Comparison of ENCODE assay signal across 11 cellular contexts in genomic region chr10:119252051-119252465, GRCh38. TPM values are rescaled to one million over a fixed set of nuclear protein-coding genes. Genes with fewer than 3 reads are reported as not detected.
DNase-seq lines count a peak whose midpoint lies in the region; ATAC-seq and TF ChIP-seq lines count a peak whose summit lies in the region.
"Had no signal": no experiment of that assay in that cellular context is flagged by ENCODE, and none has a peak within 500 bp of the region (broad histone marks: within the 10 kb centered on the region; RNA-seq: fewer than 3 reads in every experiment).

No MANE protein-coding gene starts in this region.

- H3K4me1 Mint-ChIP-seq in nephron progenitor cell, result peaks cover 76% of the 10 kb centered on the region

- H3K4me3 ChIP-seq in A673 (ENCODE audit: low read depth, low read length, poor library complexity, severe bottlenecking), result no peak overlapping the region
- no peak overlapping the region for H3K4me3 ChIP-seq in SK-N-SH (ENCODE audit: low read depth in 2 of 2, low read length in 1 of 2)
- H3K4me3 ChIP-seq in gastroesophageal sphincter, result no peak overlapping the region
- H3K4me3 ChIP-seq: BLaER1, GM12878 had no signal

- peaks cover 52% of the 10 kb centered on the region for H3K4me1 ChIP-seq in A673 (ENCODE audit: insufficient read depth, low read length, poor library complexity, severe bottlenecking)
- H3K4me1 ChIP-seq in SK-N-SH (ENCODE audit: control insufficient read depth in 1 of 2, insufficient read depth in 2 of 2, low read depth in 1 of 2, low read length in 1 of 2), result peaks cover 51 to 57% of the 10 kb centered on the region in 2 experiments
- peaks cover 10 to 82% (median 42%) of the 10 kb centered on the region in 3 donors for H3K4me1 ChIP-seq in gastroesophageal sphincter

- H3K79me2 ChIP-seq in SK-N-SH (ENCODE audit: insufficient read depth), result peaks cover 24% of the 10 kb centered on the region

- 70% methylated on average over 4 of the region's 8 CpGs for whole genome bisulfite sequencing in SK-N-SH (ENCODE audit: low lambda C conversion rate)
- 38 to 40% methylated on average over 1 to 4 of the region's 8 CpGs for WGBS in gastroesophageal sphincter (ENCODE audit: low coverage in 1 of 2), 2 donors

- peak overlapping the region; percentile 62; the same call in 1 of the 2 replicates for H3K9ac ChIP-seq in SK-N-SH
- H3K9ac ChIP-seq: BLaER1 had no signal

- no TSS peak for BruUV-seq in A673 (replicated peaks; lab: Mats Ljungman, UMichigan)

- H3K4me2 ChIP-seq in SK-N-SH, result peak overlapping the region; percentile 39
- H3K4me2 ChIP-seq: BLaER1 had no signal

- H4K20me1 ChIP-seq in SK-N-SH (ENCODE audit: insufficient read depth), result no peaks in the 10 kb centered on the region
- H4K20me1 ChIP-seq: BLaER1 had no signal

- intact Hi-C loops in A673 (cut with micrococcal nuclease; ENCODE audit: unreplicated experiment), result no loop called here

- peak overlapping the region; percentile 98 for H3K27ac Mint-ChIP-seq in nephron progenitor cell

- peak overlapping the region; percentile 55 for H3K4me3 Mint-ChIP-seq in nephron progenitor cell

- CTCF ChIA-PET in A673 (lab: Charles Lee), result no interaction called here
- CTCF ChIA-PET in SK-N-SH (lab: Yijun Ruan, JAX), result interaction anchor here (1.4 to 2.3 kb wide), 4 partner anchors 11 to 194 kb away, joined by 3 to 10 read pairs (median 6); no protein-coding TSS in a partner anchor

- in situ Hi-C loops in KBM-7 (cut with MboI; ENCODE audit: low pct_unique_long_range_greater_than_20kb, low sequenced_read_pairs), result no loop called here

- DNase-seq in A673 (ENCODE audit: low spot score) (no peak), SK-N-SH (peak; percentile 70), nephron progenitor cell (peak; percentile 75), germinal center (ENCODE audit: low spot score) (no peak), KBM-7 (no peak)
- DNase-seq: stimulated activated CD4-positive, alpha-beta T cell treated with anti-CD3 and anti-CD28 coated beads, Interleukin-1b, Interleukin-23, amount 100 ng/mL, for 48 hours had no signal

- ATAC-seq in gastroesophageal sphincter (peak; percentile 42), HG03139 (IDR thresholded peaks at IDR 0.05; ENCODE audit: unreplicated experiment) (no peak), HG02623 (IDR thresholded peaks at IDR 0.05; ENCODE audit: unreplicated experiment) (no peak)
- ATAC-seq: GM12878 had no signal

- H3K36me3 ChIP-seq in A673 (ENCODE audit: insufficient read depth, low read length, poor library complexity, severe bottlenecking) (no peaks in the 10 kb centered on the region), SK-N-SH (replicated peaks in 1 of 2; ENCODE audit: control insufficient read depth in 1 of 2, insufficient read depth in 2 of 2, low read length in 1 of 2) (no peaks in the 10 kb centered on the region), gastroesophageal sphincter (no peaks in the 10 kb centered on the region)
- H3K36me3 ChIP-seq: BLaER1 had no signal

- H2AFZ ChIP-seq in SK-N-SH (ENCODE audit: low read depth), result no peak overlapping the region

- H3K27ac ChIP-seq in A673 (ENCODE audit: low read depth, low read length, poor library complexity, severe bottlenecking), result peak overlapping the region; percentile 80
- H3K27ac ChIP-seq in SK-N-SH (ENCODE audit: low read depth in 2 of 2, low read length in 1 of 2), result peak overlapping the region; percentile 80 to 98
- H3K27ac ChIP-seq in gastroesophageal sphincter, result peak overlapping the region; percentile 81 to 90 (median 85)
- H3K27ac ChIP-seq: BLaER1 had no signal

- TF ChIP-seq EP300 in SK-N-SH (IDR thresholded peaks at IDR 0.05; ENCODE audit: borderline replicate concordance in 1 of 2, low read depth in 1 of 2, low read length in 1 of 2) (peak in 1 of 2 experiments; percentile 33; a peak in 1 of 4 replicates), gastroesophageal sphincter (IDR thresholded peaks at IDR 0.05) (no peak)

- peaks cover 7% of the 10 kb centered on the region for H3K36me3 Mint-ChIP-seq in nephron progenitor cell (ENCODE audit: low read depth)

- H3K9me3 ChIP-seq in A673 (ENCODE audit: low read depth, low read length, poor library complexity, severe bottlenecking) (no peaks in the 10 kb centered on the region), SK-N-SH (no peaks in the 10 kb centered on the region), gastroesophageal sphincter (no peaks in the 10 kb centered on the region)
- H3K9me3 ChIP-seq: BLaER1 had no signal

- no peak for TF ChIP-seq CTCF in A673 (conservative IDR thresholded peaks at IDR 0.05; ENCODE audit: low read depth, low read length)
- TF ChIP-seq CTCF in SK-N-SH (IDR thresholded peaks at IDR 0.05), result no peak
- TF ChIP-seq CTCF in gastroesophageal sphincter (IDR thresholded peaks at IDR 0.05), result peak in 3 of 4 experiments; percentile 38 to 45 (median 42)
- peak; percentile 46 for TF ChIP-seq CTCF in nephron progenitor cell (IDR thresholded peaks at IDR 0.05)

- peaks cover 1% of the 10 kb centered on the region for H3K9me3 Mint-ChIP-seq in nephron progenitor cell

- peaks cover 39% of the 10 kb centered on the region for H3F3A ChIP-seq in SK-N-SH (replicated peaks; ENCODE audit: insufficient read depth)

- H3K9me2 ChIP-seq in SK-N-SH, result no peaks in the 10 kb centered on the region

- H3K27me3 ChIP-seq in A673 (replicated peaks; ENCODE audit: insufficient read depth, low read depth, low read length, poor library complexity), result no peaks in the 10 kb centered on the region
- H3K27me3 ChIP-seq in SK-N-SH (ENCODE audit: insufficient read depth), result no peaks in the 10 kb centered on the region
- H3K27me3 ChIP-seq in gastroesophageal sphincter, result no peaks in the 10 kb centered on the region
- H3K27me3 ChIP-seq: BLaER1 had no signal

- POLR2A ChIA-PET in A673 (lab: Charles Lee; ENCODE audit: low non-redundant PET), result no interaction called here
- POLR2A ChIA-PET in SK-N-SH (lab: Yijun Ruan, JAX), result no interaction called here

- H3K27me3 Mint-ChIP-seq in nephron progenitor cell (ENCODE audit: low read depth, poor library complexity), result no peaks in the 10 kb centered on the region

- TF ChIP-seq POLR2A in gastroesophageal sphincter (IDR thresholded peaks at IDR 0.05), result no peak

- peak; percentile 22; the same call in 1 of the 2 replicates for TF ChIP-seq RAD21 in SK-N-SH (IDR thresholded peaks at IDR 0.05; ENCODE audit: low read length)

TF ChIP-seq in SK-N-SH, 30 proteins besides CTCF, POLR2A, EP300 and RAD21:
- TF ChIP-seq SIN3A (IDR thresholded peaks at IDR 0.05; ENCODE audit: borderline replicate concordance, low read depth, low read length) (no peak), GABPA (IDR thresholded peaks at IDR 0.05; ENCODE audit: low read depth) (no peak), NRF1 (IDR thresholded peaks at IDR 0.05; ENCODE audit: low read depth, low read length) (no peak), RCOR1 (IDR thresholded peaks at IDR 0.05; ENCODE audit: low read length) (no peak), PBX3 (IDR thresholded peaks at IDR 0.05) (peak; percentile 60), TAF1 (IDR thresholded peaks at IDR 0.05; ENCODE audit: borderline replicate concordance, low read depth, low read length) (no peak), ELF1 (IDR thresholded peaks at IDR 0.05) (no peak), TCF12 (IDR thresholded peaks at IDR 0.05) (peak; percentile 53; the same call in 1 of the 2 replicates)

RNA-seq across cellular contexts. Expression of gene GRK5, which starts 44.7 kb away (rescaled TPM):
- total RNA-seq in A673 (2021) (54.7 and 58.2 TPM in 2 replicates), gastroesophageal sphincter (10 to 100 TPM; 28.8 to 71.6 (median 47.7) TPM)
- 9.5 and 12.1 TPM in 2 replicates for polyA plus RNA-seq in SK-N-SH (2012; rRNA removed)
- polyA plus RNA-seq in SK-N-SH (2012; cell fraction: cytosol; rRNA removed), result 8.9 and 11.6 TPM in 2 replicates
- polyA plus RNA-seq in SK-N-SH (2012; cell fraction: nucleus; rRNA removed), result 10.3 and 10.8 TPM in 2 replicates

Comparison
In these comparisons a context has a peak if more than half of its experiments do, and no peak if none do; other contexts are left out.
1. DNase-seq: peak in SK-N-SH (single experiment) and nephron progenitor cell (single experiment); none in A673 (single experiment), germinal center (single experiment) and KBM-7 (single experiment).
2. CTCF ChIP-seq: peak in gastroesophageal sphincter (3 of 4) and nephron progenitor cell (single experiment); none in A673 (single experiment) and SK-N-SH (single experiment).
3. Peak in every context shown above with its lines, with median percentiles within 50 percentile points of each other: H3K27ac ChIP-seq.